ENCODE assay signal across 8 cellular contexts in the genomic region with DNA sequence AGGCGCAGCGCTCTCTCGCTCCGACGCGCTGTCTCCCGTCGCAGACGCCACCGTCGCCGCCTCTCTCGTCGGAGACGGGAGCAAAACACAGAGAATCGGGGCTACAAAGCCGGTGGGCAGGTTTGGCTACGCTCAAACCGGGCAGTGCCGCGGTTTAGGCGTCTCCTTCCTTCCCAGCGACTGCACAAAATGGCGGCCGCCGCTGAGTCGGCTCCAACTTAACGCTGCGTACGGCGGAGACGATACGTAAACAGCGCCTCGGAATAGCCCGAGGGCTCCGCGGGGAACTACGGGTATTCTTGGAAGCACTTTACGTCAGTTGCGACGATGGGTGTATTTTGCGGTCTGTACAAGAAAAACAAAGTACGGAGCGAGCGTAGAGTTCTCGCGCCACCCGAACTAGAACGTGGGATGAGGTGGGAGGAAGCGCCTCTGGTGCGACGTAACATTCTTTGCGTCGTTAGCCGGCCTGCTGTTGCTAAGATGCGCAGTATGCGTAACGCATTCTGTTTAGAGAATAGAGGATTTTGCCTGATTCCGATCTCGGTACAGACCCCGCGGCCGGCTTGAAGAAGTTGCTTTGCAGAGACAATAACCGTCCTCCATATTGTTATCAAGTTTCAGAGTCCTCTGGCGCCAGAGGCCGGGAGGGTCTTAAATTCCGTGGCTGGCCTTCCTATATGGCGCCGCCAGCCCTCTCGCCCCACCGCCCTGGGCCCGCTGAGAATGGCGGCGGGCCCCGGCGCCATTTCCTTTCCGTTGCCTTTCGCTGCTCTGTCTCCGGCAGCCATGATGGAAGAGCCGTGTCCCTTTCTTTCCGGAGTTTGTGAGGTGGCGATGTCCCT. TPM values are rescaled to one million over a fixed set of nuclear protein-coding genes. Genes with fewer than 3 reads are reported as not detected.
A peak's percentile ranks its signal among the peaks of the same experiment; 100 is the strongest.
DNase-seq lines count a peak whose midpoint lies in the region; ATAC-seq, FAIRE-seq and TF ChIP-seq lines count a peak whose summit lies in the region.

A gene (minus strand): TSS at position 194 of the 845 bp plus-strand sequence.

- peak within 1 kb of the TSS; percentile 99 for H3K14ac ChIP-seq in trophoblast cell (ENCODE audit: low read length)

- CTCF ChIA-PET in T-cell (lab: Charles Lee): interaction anchor here (0.5 to 0.7 kb wide), 2 partner anchors 12 to 314 kb away, joined by 3 to 4 read pairs; no protein-coding TSS in a partner anchor

- DNase-seq in GM12891 (ENCODE audit: insufficient read length, low spot score) (peak; percentile 69), NCI-H1436 treated with DMSO at 0.1 percent for 48 hours (lab: John Stamatoyannopoulos, UW) (peak; percentile 93), T-cell (peak; percentile 89 to 98 (median 94)), cardiac septum (ENCODE audit: low spot score) (peak; percentile 97), trophoblast cell (peak; percentile 96 to 99), transverse colon (peak; percentile 95)

- TF ChIP-seq EP300 in transverse colon (IDR thresholded peaks at IDR 0.05; ENCODE audit: low read depth): no peak

- peak within 1 kb of the TSS; percentile 96 for H4K12ac ChIP-seq in trophoblast cell (ENCODE audit: low read depth, low read length)

- peak within 1 kb of the TSS; percentile 99 for H4K91ac ChIP-seq in trophoblast cell (ENCODE audit: low read depth, low read length)

- H3K4me3 ChIP-seq in trophoblast cell (ENCODE audit: low read depth, low read length) (peak within 1 kb of the TSS; percentile 100), transverse colon (peak within 1 kb of the TSS; percentile 67 to 90 (median 82))

- TF ChIP-seq CTCF in transverse colon (IDR thresholded peaks at IDR 0.05): peak in 3 of 5 experiments; percentile 24 to 64 (median 55)

- H4K8ac ChIP-seq in trophoblast cell (ENCODE audit: low read depth, low read length): peak within 1 kb of the TSS; percentile 99

- no peaks in the 10 kb centered on the region for H3K9me3 Mint-ChIP-seq in T-cell

- in situ Hi-C loops in transverse colon (cut with MboI; ENCODE audit: low pct_ligation_motif_present in 1 of 4, low pct_unique_long_range_greater_than_20kb in 1 of 4, low sequenced_read_pairs in 3 of 4): no loop called here

- POLR2A ChIA-PET in T-cell (lab: Charles Lee): interaction anchor here in 1 of 2 donors (0.6 to 0.9 kb wide), 2 partner anchors 8 to 185 kb away, joined by 3 read pairs; no protein-coding TSS in a partner anchor

- peak within 1 kb of the TSS; percentile 87 for H3K4ac ChIP-seq in trophoblast cell (ENCODE audit: low read depth, low read length)

- H3K4me1 Mint-ChIP-seq in T-cell: peaks cover 47 to 62% (median 57%) of the 10 kb centered on the region in 3 donors

- H3K4me2 ChIP-seq in trophoblast cell (ENCODE audit: low read length): peak within 1 kb of the TSS; percentile 69

- H3K27ac Mint-ChIP-seq in T-cell: peak within 1 kb of the TSS; percentile 100

- peak within 1 kb of the TSS; percentile 89 for H2AFZ ChIP-seq in trophoblast cell (ENCODE audit: insufficient read depth, low read length, poor library complexity)

- peak within 1 kb of the TSS; percentile 47 for H2BK12ac ChIP-seq in trophoblast cell (ENCODE audit: low read length)

- peaks cover 14% of the 10 kb centered on the region for H3K79me1 ChIP-seq in trophoblast cell (ENCODE audit: low read length)

- peaks cover 0 to 2% of the 10 kb centered on the region in 2 donors for H3K27me3 Mint-ChIP-seq in T-cell

- H3K36me3 ChIP-seq in trophoblast cell (ENCODE audit: control insufficient read depth in 1 of 2, insufficient read depth in 2 of 2, low read length in 2 of 2) (peaks cover 2 to 7% of the 10 kb centered on the region in 2 experiments), transverse colon (peaks cover 0 to 3% (median 0%) of the 10 kb centered on the region in 4 donors)

- peak within 1 kb of the TSS; percentile 98 for H3K18ac ChIP-seq in trophoblast cell (ENCODE audit: low read length)

- peak within 1 kb of the TSS; percentile 96 for H3K23ac ChIP-seq in trophoblast cell (ENCODE audit: low read length)

- intact Hi-C loops in cardiac septum (cut with DNase I) (loop anchor here (1.0 kb wide), 1 partner anchor 64 kb away; a partner anchor contains a TSS), transverse colon (cut with DNase I; ENCODE audit: low total_unique reads) (loop anchor here (2.0 kb wide), 1 partner anchor 62 kb away; no protein-coding TSS in a partner anchor)

- peak within 1 kb of the TSS; percentile 90 for H2AK5ac ChIP-seq in trophoblast cell (ENCODE audit: low read length)

- peak; percentile 97 for FAIRE-seq in GM12891 (lab: Jason Lieb, UNC)

- peaks cover 33% of the 10 kb centered on the region for H3K36me3 Mint-ChIP-seq in T-cell

- H3K4me1 ChIP-seq in trophoblast cell (ENCODE audit: control insufficient read depth in 1 of 2, insufficient read depth in 2 of 2, low read length in 2 of 2) (peaks cover 0 to 7% of the 10 kb centered on the region in 2 experiments), transverse colon (peaks cover 15 to 39% (median 28%) of the 10 kb centered on the region in 4 donors)

- peak within 1 kb of the TSS; percentile 97 for H2BK5ac ChIP-seq in trophoblast cell (ENCODE audit: low read depth, low read length, poor library complexity)

- H2BK120ac ChIP-seq in trophoblast cell (ENCODE audit: insufficient read depth, low read length, poor library complexity): peak within 1 kb of the TSS; percentile 82

- no peaks in the 10 kb centered on the region for H3K27me3 ChIP-seq in trophoblast cell (ENCODE audit: insufficient read depth, low read length)
- H3K27me3 ChIP-seq in transverse colon: no peaks in the 10 kb centered on the region

- H3K9me3 ChIP-seq in trophoblast cell (ENCODE audit: insufficient read depth, low read depth, low read length) (no peaks in the 10 kb centered on the region), transverse colon (no peaks in the 10 kb centered on the region)

- H3K9ac ChIP-seq in trophoblast cell (ENCODE audit: low read length): peak within 1 kb of the TSS; percentile 100

- H3K4me3 Mint-ChIP-seq in T-cell: peak within 1 kb of the TSS; percentile 91 to 99 (median 99)

- TF ChIP-seq POLR2A in GM12891 (IDR thresholded peaks at IDR 0.05; ENCODE audit: low read depth, low read length): peak; percentile 70
- TF ChIP-seq POLR2A in transverse colon (IDR thresholded peaks at IDR 0.05): peak; percentile 82

- WGBS in adipose tissue, 3 donors: 0 to 1% (median 1%) methylated on average over 83 of the region's 83 CpGs
- no CpG with 5 or more reads among the region's 83 CpGs for WGBS in trophoblast cell (ENCODE audit: extremely low coverage, insufficient coverage, insufficient read length)
- WGBS in transverse colon (ENCODE audit: low coverage in 1 of 2), 2 donors: 3% methylated on average over 59 of the region's 83 CpGs; no CpG with 5 or more reads in 1 of the 2 donors

- ATAC-seq in HG02840 (IDR thresholded peaks at IDR 0.05; ENCODE audit: low FRiP score, unreplicated experiment): peak; percentile 89
- ATAC-seq in T-cell (replicated peaks in 1 of 4): peak; percentile 85 to 91 (median 85)

- H3K79me2 ChIP-seq in trophoblast cell (ENCODE audit: control insufficient read depth, insufficient read depth, low read length, poor library complexity): peaks cover 26% of the 10 kb centered on the region

- H3K27ac ChIP-seq in adipose tissue (ENCODE audit: low read depth, low read length) (peak within 1 kb of the TSS; percentile 99), trophoblast cell (ENCODE audit: low read depth, low read length) (peak within 1 kb of the TSS; percentile 100), transverse colon (peak within 1 kb of the TSS; percentile 97 to 100 (median 98))

TF ChIP-seq in GM12891, 5 proteins besides CTCF, POLR2A, EP300 and RAD21:
- TF ChIP-seq POU2F2 (IDR thresholded peaks at IDR 0.05; ENCODE audit: low read depth, low read length): no peak
- peak; percentile 89 for TF ChIP-seq TAF1 (IDR thresholded peaks at IDR 0.05; ENCODE audit: low read depth, low read length)
- TF ChIP-seq SPI1 (IDR thresholded peaks at IDR 0.05; ENCODE audit: low read depth, low read length): peak; percentile 64
- peak; percentile 87 for TF ChIP-seq POLR2AphosphoS5 (IDR thresholded peaks at IDR 0.05; ENCODE audit: low read depth, low read length)
- TF ChIP-seq PAX5 (IDR thresholded peaks at IDR 0.05; ENCODE audit: insufficient read depth, low read length, severe bottlenecking): no peak

RNA-seq across cellular contexts. Expression of the gene that starts here (rescaled TPM):
- polyA plus RNA-seq in GM12891 (2012; ENCODE audit: low read depth, missing spikeins): 142 TPM
- total RNA-seq in T-cell (100 to 1,000 TPM; 589 to 907 (median 850) TPM), cardiac septum (215 TPM), transverse colon (1,000 to 10,000 TPM in 1 of 4 donors, 100 to 1,000 TPM in 3; 506 to 1,034 (median 728) TPM)
- polyA plus RNA-seq in adipose tissue: 100 to 1,000 TPM; 124 to 144 (median 140) TPM
- polyA plus RNA-seq in trophoblast cell (2013): 186 and 190 TPM in 2 replicates

Comparison
In these comparisons a context has a peak if more than half of its experiments do, and no peak if none do; other contexts are left out.
1. Peak in every context shown above with its lines: DNase-seq, ATAC-seq, H3K4me3 ChIP-seq and H3K27ac ChIP-seq.